1 cellular context compared by ENCODE assay signal in the genomic region with DNA sequence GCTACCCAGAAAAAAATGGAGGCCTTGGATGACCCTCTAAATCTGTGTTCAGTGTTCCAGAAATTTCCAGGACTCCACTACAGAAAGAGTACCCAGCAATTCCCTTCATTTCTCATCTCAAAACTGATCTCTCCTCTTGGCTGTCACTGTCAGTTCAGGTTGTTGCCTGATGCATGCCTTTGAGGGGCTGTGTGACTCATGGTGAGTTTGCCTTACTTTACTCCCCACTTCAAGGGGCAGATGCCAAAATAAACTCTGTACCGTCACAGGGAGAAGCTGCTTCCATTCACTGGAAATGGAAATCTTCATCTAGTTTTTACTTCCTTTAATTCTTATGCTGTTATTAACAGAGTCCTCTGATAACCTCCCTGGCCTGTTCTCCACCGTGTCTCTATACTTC.
A peak's percentile ranks its signal among the peaks of the same experiment; 100 is the strongest.
TF ChIP-seq lines count a peak whose summit lies in the region.

No MANE protein-coding gene starts in this region.

TF ChIP-seq in SK-N-SH, 30 proteins besides CTCF, POLR2A, EP300 and RAD21:
- TF ChIP-seq TCF12 (IDR thresholded peaks at IDR 0.05) (no peak; the same call in 1 of the 2 replicates), FOSL2 (IDR thresholded peaks at IDR 0.05; ENCODE audit: borderline replicate concordance, low read depth) (no peak; the same call in 1 of the 2 replicates), FOXM1 (IDR thresholded peaks at IDR 0.05; ENCODE audit: low read depth) (no peak), NFIC (IDR thresholded peaks at IDR 0.05; ENCODE audit: borderline replicate concordance) (peak; percentile 61), ELF1 (IDR thresholded peaks at IDR 0.05) (no peak), JUND (IDR thresholded peaks at IDR 0.05) (peak; percentile 45; the same call in 1 of the 2 replicates)
- TF ChIP-seq, protein P1, sequence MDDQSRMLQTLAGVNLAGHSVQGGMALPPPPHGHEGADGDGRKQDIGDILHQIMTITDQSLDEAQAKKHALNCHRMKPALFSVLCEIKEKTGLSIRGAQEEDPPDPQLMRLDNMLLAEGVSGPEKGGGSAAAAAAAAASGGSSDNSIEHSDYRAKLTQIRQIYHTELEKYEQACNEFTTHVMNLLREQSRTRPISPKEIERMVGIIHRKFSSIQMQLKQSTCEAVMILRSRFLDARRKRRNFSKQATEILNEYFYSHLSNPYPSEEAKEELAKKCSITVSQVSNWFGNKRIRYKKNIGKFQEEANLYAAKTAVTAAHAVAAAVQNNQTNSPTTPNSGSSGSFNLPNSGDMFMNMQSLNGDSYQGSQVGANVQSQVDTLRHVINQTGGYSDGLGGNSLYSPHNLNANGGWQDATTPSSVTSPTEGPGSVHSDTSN (IDR thresholded peaks at IDR 0.05) = peak; percentile 71
